ENCODE assay signal across 8 cellular contexts in genomic region chr4:41990029-41990382, GRCh38. TPM values are rescaled to one million over a fixed set of nuclear protein-coding genes. Genes with fewer than 3 reads are reported as not detected.
A peak's percentile ranks its signal among the peaks of the same experiment; 100 is the strongest.
DNase-seq lines count a peak whose midpoint lies in the region; ATAC-seq and TF ChIP-seq lines count a peak whose summit lies in the region.

No MANE protein-coding gene starts in this region.

- peak overlapping the region; percentile 60 to 81 for H3K27ac ChIP-seq in uterus

- no peaks in the 10 kb centered on the region for H3K9me3 ChIP-seq in uterus

- WGBS in lower leg skin, 2 donors = 0 to 1% methylated on average over 13 of the region's 13 CpGs

- H3K27me3 Mint-ChIP-seq in brain = peaks cover 11% of the 10 kb centered on the region

- no peaks in the 10 kb centered on the region for H3K36me3 Mint-ChIP-seq in brain

- H3K4me3 Mint-ChIP-seq in brain = peak overlapping the region; percentile 98 to 100 (median 100)

- TF ChIP-seq CTCF in AG09309 (IDR thresholded peaks at IDR 0.05; ENCODE audit: control insufficient read depth, insufficient read depth, low read depth, low read length, missing control alignments) (no peak), brain (conservative IDR thresholded peaks at IDR 0.05) (no peak), lower leg skin (IDR thresholded peaks at IDR 0.05) (no peak), uterus (IDR thresholded peaks at IDR 0.05) (no peak)

- DNase-seq in AG09309 (ENCODE audit: low read depth) = no peak
- no peak for DNase-seq in lower leg skin (ENCODE audit: low spot score in 2 of 2)
- DNase-seq in uterus = no peak
- no peak for DNase-seq in DMS153 treated with DMSO at 0.1 percent for 48 hours (lab: John Stamatoyannopoulos, UW; ENCODE audit: unreplicated experiment)
- no peak for DNase-seq in effector CD4-positive, alpha-beta T cell

- intact Hi-C loops in lower leg skin (cut with DNase I; ENCODE audit: low total_unique reads) (no loop called here), uterus (cut with DNase I; ENCODE audit: low total_unique reads) (no loop called here)

- peak overlapping the region; percentile 68 for H3K4me3 ChIP-seq in AG09309 (ENCODE audit: control insufficient read depth, low read depth, low read length)
- H3K4me3 ChIP-seq in lower leg skin (ENCODE audit: low read depth, poor library complexity, severe bottlenecking) = peak overlapping the region; percentile 82
- peak overlapping the region; percentile 69 to 82 for H3K4me3 ChIP-seq in uterus

- H3K4me1 ChIP-seq in uterus = peaks cover 0 to 12% of the 10 kb centered on the region in 2 donors

- peaks cover 41% of the 10 kb centered on the region for H3K4me1 Mint-ChIP-seq in brain

- ATAC-seq in GM19455 (IDR thresholded peaks at IDR 0.05; ENCODE audit: unreplicated experiment) (peak; percentile 7), HG03460 (IDR thresholded peaks at IDR 0.05; ENCODE audit: unreplicated experiment) (peak; percentile 17)

- no peaks in the 10 kb centered on the region for H3K27me3 ChIP-seq in uterus

- TF ChIP-seq POLR2A in lower leg skin (IDR thresholded peaks at IDR 0.05) (no peak), uterus (IDR thresholded peaks at IDR 0.05) (no peak)

- no peaks in the 10 kb centered on the region for H3K9me3 Mint-ChIP-seq in brain

- H3K36me3 ChIP-seq in uterus = no peaks in the 10 kb centered on the region

- H3K27ac Mint-ChIP-seq in brain = peak overlapping the region; percentile 92 to 99 (median 97)

RNA-seq across cellular contexts. Expression of gene SLC30A9, which starts 0.3 kb away (rescaled TPM):
- 20.5 TPM for polyA plus RNA-seq in brain (ENCODE audit: insufficient read depth, low read depth, low replicate concordance)
- total RNA-seq in lower leg skin (10 to 100 TPM; 32.2 to 40.8 (median 34.8) TPM), uterus (100 to 1,000 TPM in 2 of 4 donors, 10 to 100 TPM in 2; 37.9 to 219 (median 88.1) TPM)

RNA-seq across cellular contexts. Expression of gene DCAF4L1, which starts 8.4 kb away (rescaled TPM):
- not detected for polyA plus RNA-seq in brain (ENCODE audit: insufficient read depth, low read depth, low replicate concordance)
- total RNA-seq in lower leg skin = under 1 TPM in 2 of 4 donors, not detected in 2; 0.06 to 0.23 TPM
- under 1 TPM in 2 of 4 donors, not detected in 2; 0.30 to 0.35 TPM for total RNA-seq in uterus

RNA-seq across cellular contexts. Expression of gene TMEM33, which starts 54.8 kb away (rescaled TPM):
- 22.5 TPM for polyA plus RNA-seq in brain (ENCODE audit: insufficient read depth, low read depth, low replicate concordance)
- total RNA-seq in lower leg skin = 10 to 100 TPM; 42.5 to 59.9 (median 49.1) TPM
- total RNA-seq in uterus = 10 to 100 TPM; 30.9 to 61.1 (median 47.8) TPM
